9 cellular contexts compared by ENCODE assay signal in genomic region chr15:56821721-56822425, GRCh38.
DNase-seq lines count a peak whose midpoint lies in the region; ATAC-seq and TF ChIP-seq lines count a peak whose summit lies in the region.
"Had no signal": no experiment of that assay in that cellular context is flagged by ENCODE, and none has a peak within 500 bp of the region (broad histone marks: within the 10 kb centered on the region; RNA-seq: fewer than 3 reads in every experiment).

No MANE protein-coding gene starts in this region.

- intact Hi-C loops in activated T-helper 2 cell treated with anti-CD3 and anti-CD28 coated beads, Interferon-gamma antibody, Interleukin-2, Interleukin-4, amounts not matched to agents 10 μg/mL and 5 μg/mL and 100 μg/mL, durations not matched to agents 14 hours and 24 hours and 36 hours (cut with micrococcal nuclease) = loop anchor here (1.0 to 5.0 kb wide), 2 partner anchors 390 to 484 kb away; no protein-coding TSS in a partner anchor

- H3K27me3 ChIP-seq in NT2/D1 (ENCODE audit: insufficient read depth, insufficient read length) = no peaks in the 10 kb centered on the region

- TF ChIP-seq CTCF in foreskin fibroblast (IDR thresholded peaks at IDR 0.05; ENCODE audit: low read depth, low read length) (peak; percentile 76), osteocyte (IDR thresholded peaks at IDR 0.05) (peak; percentile 68)

- no peak overlapping the region for H3K4me3 ChIP-seq in NT2/D1 (ENCODE audit: insufficient read length, low read depth)
- no peak overlapping the region for H3K4me3 ChIP-seq in foreskin fibroblast (ENCODE audit: low read depth in 1 of 2, low read length in 2 of 2)
- H3K4me3 ChIP-seq: skin epidermis had no signal

- H3K4me3 Mint-ChIP-seq in activated T-helper 2 cell treated with anti-CD3 and anti-CD28 coated beads, Interferon-gamma antibody, Interleukin-2, Interleukin-4, amounts not matched to agents 10 μg/mL and 5 μg/mL and 100 μg/mL, durations not matched to agents 14 hours and 24 hours and 36 hours (ENCODE audit: low read depth) = no peak overlapping the region
- no peak overlapping the region for H3K4me3 Mint-ChIP-seq in osteocyte (ENCODE audit: unreplicated experiment)

- DNase-seq in AG08396 (ENCODE audit: low spot score) (peak; percentile 63), NT2/D1 (ENCODE audit: low read depth, low spot score) (peak; percentile 46), foreskin fibroblast (peak; percentile 54 to 80), osteocyte (ENCODE audit: extremely low spot score, unreplicated experiment) (no peak)
- DNase-seq in activated T-helper 2 cell treated with anti-CD3 and anti-CD28 coated beads, Interferon-gamma antibody, Interleukin-2, Interleukin-4, amounts not matched to agents 10 μg/mL and 5 μg/mL and 100 μg/mL, durations not matched to agents 14 hours and 24 hours and 36 hours (ENCODE audit: low spot score) = peak; percentile 17

- H3K36me3 ChIP-seq in NT2/D1 (ENCODE audit: insufficient read depth, insufficient read length, low read length) = no peaks in the 10 kb centered on the region

- no peaks in the 10 kb centered on the region for H3K9me3 ChIP-seq in NT2/D1 (ENCODE audit: insufficient read depth, low read length)

- H3K27me3 Mint-ChIP-seq in activated T-helper 2 cell treated with anti-CD3 and anti-CD28 coated beads, Interferon-gamma antibody, Interleukin-2, Interleukin-4, amounts not matched to agents 10 μg/mL and 5 μg/mL and 100 μg/mL, durations not matched to agents 14 hours and 24 hours and 36 hours (ENCODE audit: low read depth) = peaks cover 4% of the 10 kb centered on the region
- H3K27me3 Mint-ChIP-seq in osteocyte (ENCODE audit: unreplicated experiment) = no peaks in the 10 kb centered on the region

- H3K4me1 ChIP-seq in NT2/D1 (ENCODE audit: insufficient read depth, insufficient read length) = no peaks in the 10 kb centered on the region

- peak; percentile 63 for ATAC-seq in GM18508 (IDR thresholded peaks at IDR 0.05; ENCODE audit: insufficient read depth, unreplicated experiment)
- ATAC-seq in HG03280 (IDR thresholded peaks at IDR 0.05; ENCODE audit: unreplicated experiment) = peak; percentile 75
- ATAC-seq in HG03025 (IDR thresholded peaks at IDR 0.05; ENCODE audit: low FRiP score, unreplicated experiment) = no peak

- H3K27ac Mint-ChIP-seq in activated T-helper 2 cell treated with anti-CD3 and anti-CD28 coated beads, Interferon-gamma antibody, Interleukin-2, Interleukin-4, amounts not matched to agents 10 μg/mL and 5 μg/mL and 100 μg/mL, durations not matched to agents 14 hours and 24 hours and 36 hours = no peak overlapping the region
- no peak overlapping the region for H3K27ac Mint-ChIP-seq in osteocyte (ENCODE audit: unreplicated experiment)

- H3K4me1 Mint-ChIP-seq in activated T-helper 2 cell treated with anti-CD3 and anti-CD28 coated beads, Interferon-gamma antibody, Interleukin-2, Interleukin-4, amounts not matched to agents 10 μg/mL and 5 μg/mL and 100 μg/mL, durations not matched to agents 14 hours and 24 hours and 36 hours (ENCODE audit: low read depth) = peaks cover 3% of the 10 kb centered on the region
- H3K4me1 Mint-ChIP-seq in osteocyte (ENCODE audit: unreplicated experiment) = peaks cover 19% of the 10 kb centered on the region

- H3K36me3 Mint-ChIP-seq in activated T-helper 2 cell treated with anti-CD3 and anti-CD28 coated beads, Interferon-gamma antibody, Interleukin-2, Interleukin-4, amounts not matched to agents 10 μg/mL and 5 μg/mL and 100 μg/mL, durations not matched to agents 14 hours and 24 hours and 36 hours (ENCODE audit: low read depth) = no peaks in the 10 kb centered on the region
- H3K36me3 Mint-ChIP-seq in osteocyte (ENCODE audit: unreplicated experiment) = no peaks in the 10 kb centered on the region

- H3K9ac ChIP-seq in NT2/D1 (ENCODE audit: insufficient read length, low read depth) = no peak overlapping the region

- H3K9me3 Mint-ChIP-seq in activated T-helper 2 cell treated with anti-CD3 and anti-CD28 coated beads, Interferon-gamma antibody, Interleukin-2, Interleukin-4, amounts not matched to agents 10 μg/mL and 5 μg/mL and 100 μg/mL, durations not matched to agents 14 hours and 24 hours and 36 hours = no peaks in the 10 kb centered on the region
- no peaks in the 10 kb centered on the region for H3K9me3 Mint-ChIP-seq in osteocyte (ENCODE audit: unreplicated experiment)
